10 cellular contexts compared by ENCODE assay signal in the genomic region with DNA sequence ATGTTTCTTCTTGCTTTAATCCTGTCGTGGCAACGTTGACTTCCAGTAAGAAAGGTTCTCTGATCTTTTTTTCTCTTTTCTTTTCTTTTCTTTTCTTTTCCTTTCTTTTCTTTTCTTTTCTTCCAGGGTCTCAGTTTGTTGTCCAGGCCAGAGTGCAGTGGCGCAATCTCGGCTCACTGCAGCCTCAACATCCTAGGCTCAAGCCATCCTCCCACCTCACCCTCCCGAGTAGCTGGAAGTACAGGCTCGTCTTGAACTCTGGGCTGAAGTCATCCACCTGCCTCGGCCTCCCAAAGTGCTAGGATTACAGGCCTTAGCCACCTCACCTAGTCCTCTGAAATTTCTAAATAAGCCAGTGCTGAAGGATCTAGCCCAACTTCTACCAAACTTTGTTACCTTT. TPM values are rescaled to one million over a fixed set of nuclear protein-coding genes. Genes with fewer than 3 reads are reported as not detected.
DNase-seq lines count a peak whose midpoint lies in the region; ATAC-seq and TF ChIP-seq lines count a peak whose summit lies in the region.
"Had no signal": no experiment of that assay in that cellular context is flagged by ENCODE, and none has a peak within 500 bp of the region (broad histone marks: within the 10 kb centered on the region; RNA-seq: fewer than 3 reads in every experiment).

No MANE protein-coding gene starts in this region.

- TF ChIP-seq CTCF in DND-41 (IDR thresholded peaks at IDR 0.05; ENCODE audit: borderline replicate concordance, extremely low read depth, low read length, poor library complexity, severe bottlenecking) = no peak
- no peak for TF ChIP-seq CTCF in choroid plexus epithelial cell (conservative IDR thresholded peaks at IDR 0.05; ENCODE audit: low read depth, low read length)

- no peak overlapping the region for H4K8ac ChIP-seq in mesenchymal stem cell (ENCODE audit: low read length)

- no peaks in the 10 kb centered on the region; the same call in 1 of the 2 replicates for H3K36me3 ChIP-seq in DND-41 (ENCODE audit: insufficient read depth, low read length)
- peaks cover 6% of the 10 kb centered on the region for H3K36me3 ChIP-seq in HUES64 (ENCODE audit: insufficient read depth, low read length)
- peaks cover 0 to 2% of the 10 kb centered on the region in 2 experiments for H3K36me3 ChIP-seq in mesenchymal stem cell (ENCODE audit: control insufficient read depth in 1 of 2, insufficient read depth in 2 of 2, low read depth in 1 of 2, low read length in 2 of 2)

- no peak overlapping the region for H2BK120ac ChIP-seq in mesenchymal stem cell (ENCODE audit: low read depth, low read length)

- no peak overlapping the region for H3K14ac ChIP-seq in mesenchymal stem cell (ENCODE audit: low read length in 2 of 2)

- H3K23ac ChIP-seq in mesenchymal stem cell (ENCODE audit: low read length in 2 of 2) = no peak overlapping the region

- DNase-seq in DND-41 (no peak), choroid plexus epithelial cell (ENCODE audit: low read depth) (no peak), mesenchymal stem cell (no peak), cerebellar cortex (ENCODE audit: low spot score) (no peak), cerebellar nuclear complex (lab: John Stamatoyannopoulos, UW) (no peak)
- no peak for DNase-seq in stimulated activated CD4-positive, alpha-beta T cell treated with anti-CD3 and anti-CD28 coated beads, Interleukin-4, amount 100 ng/mL, for 1 hour
- DNase-seq: activated T-cell treated with anti-CD3 and anti-CD28 coated beads, Interleukin-2, amount 50 U/mL, for 4 hours; stimulated activated naive CD4-positive, alpha-beta T cell had no signal

- 0 out of 2 replicates have a peak overlapping the region, but pooled peaks have one; percentile 71 for H3K9ac ChIP-seq in DND-41 (ENCODE audit: low read depth, low read length)
- H3K9ac ChIP-seq in HUES64 (ENCODE audit: low read depth, low read length) = peak overlapping the region; percentile 86
- H3K9ac ChIP-seq in mesenchymal stem cell (ENCODE audit: low read length) = no peak overlapping the region

- H3K79me1 ChIP-seq in mesenchymal stem cell (replicated peaks; ENCODE audit: low read length, poor library complexity, severe bottlenecking) = peaks cover 24% of the 10 kb centered on the region

- H3K27me3 ChIP-seq in DND-41 (ENCODE audit: insufficient read depth, low read length, poor library complexity) (no peaks in the 10 kb centered on the region), HUES64 (ENCODE audit: insufficient read depth, low read length) (no peaks in the 10 kb centered on the region), mesenchymal stem cell (ENCODE audit: control insufficient read depth in 1 of 2, insufficient read depth in 1 of 2, low read length in 2 of 2) (peaks cover 0 to 73% of the 10 kb centered on the region in 2 experiments)

- H3K18ac ChIP-seq in mesenchymal stem cell (ENCODE audit: low read depth in 1 of 2, low read length in 2 of 2) = no peak overlapping the region

- WGBS in HUES64 = 23% methylated on average over 7 of the region's 7 CpGs
- 64% methylated on average over 7 of the region's 7 CpGs for WGBS in mesenchymal stem cell

- H3K27ac ChIP-seq in DND-41 (ENCODE audit: low read length) (no peak overlapping the region), HUES64 (ENCODE audit: low read depth, low read length) (peak overlapping the region; percentile 87; the same call in 1 of the 2 replicates), mesenchymal stem cell (ENCODE audit: low read length, poor library complexity, severe bottlenecking) (no peak overlapping the region)

- H4K91ac ChIP-seq in mesenchymal stem cell (ENCODE audit: low read length) = no peak overlapping the region

- H3K4me2 ChIP-seq in DND-41 (ENCODE audit: insufficient read depth, low read length) = peak overlapping the region; percentile 91
- H3K4me2 ChIP-seq in mesenchymal stem cell (ENCODE audit: low read length, poor library complexity, severe bottlenecking) = peak overlapping the region; percentile 86

- H3K4me1 ChIP-seq in DND-41 (ENCODE audit: insufficient read depth, low read length) = peaks cover 24% of the 10 kb centered on the region
- peaks cover 21% of the 10 kb centered on the region for H3K4me1 ChIP-seq in HUES64 (ENCODE audit: insufficient read depth, low read length)
- H3K4me1 ChIP-seq in mesenchymal stem cell (ENCODE audit: control insufficient read depth, insufficient read depth, low read depth, low read length) = peaks cover 9% of the 10 kb centered on the region

- ATAC-seq in DND-41 (ENCODE audit: insufficient read depth, low read depth) (no peak), HG03442 (IDR thresholded peaks at IDR 0.05; ENCODE audit: unreplicated experiment) (no peak)
- ATAC-seq: activated T-cell treated with anti-CD3 and anti-CD28 coated beads, Interleukin-2, amount 50 U/mL, for 4 hours had no signal

- H3K4ac ChIP-seq in mesenchymal stem cell (ENCODE audit: low read depth in 1 of 2, low read length in 2 of 2) = no peak overlapping the region

- H2AFZ ChIP-seq in DND-41 (ENCODE audit: low read depth, low read length) (peak overlapping the region; percentile 81; the same call in 1 of the 2 replicates), mesenchymal stem cell (ENCODE audit: low read depth, low read length) (no peak overlapping the region)

- H2AK5ac ChIP-seq in mesenchymal stem cell (ENCODE audit: low read length, severe bottlenecking) = no peak overlapping the region

- no peaks in the 10 kb centered on the region for H3K79me2 ChIP-seq in DND-41 (ENCODE audit: insufficient read depth, low read length)

- H3K4me3 ChIP-seq in DND-41 (ENCODE audit: low read depth in 1 of 2, low read length in 2 of 2) (no peak overlapping the region), HUES64 (ENCODE audit: low read length) (peak overlapping the region; percentile 96), choroid plexus epithelial cell (ENCODE audit: low read depth, low read length) (peak overlapping the region; percentile 73), mesenchymal stem cell (ENCODE audit: insufficient read depth in 1 of 2, low read depth in 1 of 2, low read length in 2 of 2) (no peak overlapping the region)

- H4K20me1 ChIP-seq in DND-41 (ENCODE audit: insufficient read depth, low read length) = no peaks in the 10 kb centered on the region

- no peak overlapping the region for H2BK5ac ChIP-seq in mesenchymal stem cell (ENCODE audit: low read depth, low read length, poor library complexity, severe bottlenecking)

- H2BK12ac ChIP-seq in mesenchymal stem cell (ENCODE audit: low read length in 2 of 2) = no peak overlapping the region

- no peaks in the 10 kb centered on the region for H3K9me3 ChIP-seq in DND-41 (ENCODE audit: insufficient read depth, low read length, severe bottlenecking)
- no peaks in the 10 kb centered on the region for H3K9me3 ChIP-seq in HUES64 (ENCODE audit: insufficient read depth, low read depth, low read length)
- no peaks in the 10 kb centered on the region for H3K9me3 ChIP-seq in mesenchymal stem cell (ENCODE audit: control insufficient read depth, low read length)

- no peak overlapping the region for H2BK15ac ChIP-seq in mesenchymal stem cell (ENCODE audit: low read depth, poor library complexity, severe bottlenecking)

RNA-seq across cellular contexts. Expression of gene MAP3K9, which starts 1.3 kb away (rescaled TPM):
- polyA plus RNA-seq in HUES64 (2013, experiment 1 of 2) = 8.1 TPM
- 8.5 TPM for polyA plus RNA-seq in HUES64 (2013, experiment 2 of 2)
- 0.41 TPM for polyA plus RNA-seq in mesenchymal stem cell (2013, experiment 1 of 2)
- 0.45 TPM for polyA plus RNA-seq in mesenchymal stem cell (2013, experiment 2 of 2)

Comparison
In these comparisons a context has a peak if more than half of its experiments do, and no peak if none do; other contexts are left out.
1. H3K4me3 ChIP-seq: peak in HUES64 (single experiment) and choroid plexus epithelial cell (single experiment); none in DND-41 (0 of 2) and mesenchymal stem cell (0 of 2).